In genomic region chr7:48454750-48455192, GRCh38 we compare ENCODE assay signal across 1 cellular context.
TF ChIP-seq lines count a peak whose summit lies in the region.

No MANE protein-coding gene starts in this region.

TF ChIP-seq in K562, 482 proteins besides CTCF, POLR2A, EP300 and RAD21 (continued from another document and continues in another):
- TF ChIP-seq BCLAF1 (IDR thresholded peaks at IDR 0.05; ENCODE audit: borderline replicate concordance in 1 of 2, control insufficient read depth in 1 of 2, low read depth in 2 of 2, low read length in 1 of 2) (no peak), ZNF282 (CRISPR knock-in tag; IDR thresholded peaks at IDR 0.05) (0 out of 2 replicates have a peak, but pooled peaks have one; percentile 39), PHTF2 (CRISPR knock-in tag; IDR thresholded peaks at IDR 0.05) (no peak), E2F4 (CRISPR knock-in tag; IDR thresholded peaks at IDR 0.05; ENCODE audit: low read depth) (no peak), MGA (IDR thresholded peaks at IDR 0.05) (0 out of 2 replicates have a peak, but pooled peaks have one; percentile 27), STAT5B (CRISPR knock-in tag; IDR thresholded peaks at IDR 0.05) (no peak), KDM1A (IDR thresholded peaks at IDR 0.05) (no peak), KDM5B (IDR thresholded peaks at IDR 0.05; ENCODE audit: insufficient replicate concordance, low read depth, low read length) (peak; percentile 55), MAX (CRISPR knock-in tag; IDR thresholded peaks at IDR 0.05) (peak; percentile 57; the same call in 1 of the 2 replicates), PCBP2 (IDR thresholded peaks at IDR 0.05; ENCODE audit: low read depth, low read length, poor library complexity, severe bottlenecking) (no peak), ZNF384 (IDR thresholded peaks at IDR 0.05; ENCODE audit: low read depth, low read length) (no peak), ZNF75A (CRISPR knock-in tag; IDR thresholded peaks at IDR 0.05) (no peak), RAD51 (IDR thresholded peaks at IDR 0.05; ENCODE audit: borderline replicate concordance, low read depth) (no peak), ZNF764 (CRISPR knock-in tag; IDR thresholded peaks at IDR 0.05; ENCODE audit: low read depth) (no peak), ETS2 (tag; IDR thresholded peaks at IDR 0.05; ENCODE audit: borderline replicate concordance, poor library complexity, severe bottlenecking) (no peak), USF1 (CRISPR knock-in tag; IDR thresholded peaks at IDR 0.05) (no peak), CTCFL (IDR thresholded peaks at IDR 0.05; ENCODE audit: borderline replicate concordance, insufficient read depth, low read depth, low read length, poor library complexity, severe bottlenecking) (peak; percentile 64), TAL1 (IDR thresholded peaks at IDR 0.05) (no peak), SMARCB1 (IDR thresholded peaks at IDR 0.05; ENCODE audit: insufficient read length, low read depth) (no peak), RBM39 (optimal IDR thresholded peaks at IDR 0.05; ENCODE audit: low read depth, low read length) (no peak), SRSF3 (IDR thresholded peaks at IDR 0.05; ENCODE audit: insufficient read depth, low read length) (no peak), RBM22 (IDR thresholded peaks at IDR 0.05; ENCODE audit: low read depth, low read length, poor library complexity, severe bottlenecking) (no peak), E2F3 (CRISPR knock-in tag; IDR thresholded peaks at IDR 0.05) (no peak), ZNF77 (CRISPR knock-in tag; IDR thresholded peaks at IDR 0.05) (no peak), GATAD2B (IDR thresholded peaks at IDR 0.05; ENCODE audit: borderline replicate concordance) (no peak), KAT8 (IDR thresholded peaks at IDR 0.05; ENCODE audit: low read depth) (no peak), CUX1 (CRISPR knock-in tag; IDR thresholded peaks at IDR 0.05) (no peak), E2F6 (IDR thresholded peaks at IDR 0.05; ENCODE audit: borderline replicate concordance in 1 of 2, extremely low read depth in 1 of 2, insufficient read depth in 1 of 2, insufficient read length in 1 of 2, low read depth in 1 of 2, low read length in 1 of 2, poor library complexity in 1 of 2, severe bottlenecking in 1 of 2) (peak in 1 of 2 experiments; percentile 13), ZNF133 (CRISPR knock-in tag; IDR thresholded peaks at IDR 0.05) (no peak)
